1 cellular context compared by ENCODE assay signal in genomic region chr17:58086953-58087352, GRCh38.
TF ChIP-seq lines count a peak whose summit lies in the region.

No MANE protein-coding gene starts in this region.

TF ChIP-seq in IMR-90, 13 proteins besides CTCF, POLR2A, EP300 and RAD21:
- TF ChIP-seq CEBPB (IDR thresholded peaks at IDR 0.05; ENCODE audit: low read depth, low read length) (no peak), RCOR1 (IDR thresholded peaks at IDR 0.05; ENCODE audit: insufficient replicate concordance, low read length) (no peak), USF2 (IDR thresholded peaks at IDR 0.05; ENCODE audit: low read depth, low read length) (no peak), MXI1 (IDR thresholded peaks at IDR 0.05; ENCODE audit: borderline replicate concordance, low read depth, low read length) (no peak), MAZ (IDR thresholded peaks at IDR 0.05; ENCODE audit: borderline replicate concordance, low read depth, low read length) (no peak), BHLHE40 (IDR thresholded peaks at IDR 0.05; ENCODE audit: low read depth, low read length) (no peak), CHD1 (IDR thresholded peaks at IDR 0.05; ENCODE audit: low read depth, low read length) (no peak), RFX5 (IDR thresholded peaks at IDR 0.05; ENCODE audit: low read depth, low read length) (no peak), FOS (IDR thresholded peaks at IDR 0.05; ENCODE audit: low read depth, low read length) (no peak), NFE2L2 (IDR thresholded peaks at IDR 0.05; ENCODE audit: low read depth, low read length) (no peak), MAFK (IDR thresholded peaks at IDR 0.05; ENCODE audit: low read depth, low read length) (no peak), SMC3 (IDR thresholded peaks at IDR 0.05; ENCODE audit: low read depth, low read length) (no peak), ELK1 (IDR thresholded peaks at IDR 0.05; ENCODE audit: borderline replicate concordance, low read depth, low read length) (no peak)
